21 cellular contexts compared by ENCODE assay signal in genomic region chr19:5448374-5448773, GRCh38. TPM values are rescaled to one million over a fixed set of nuclear protein-coding genes. Genes with fewer than 3 reads are reported as not detected.
"Had no signal": no experiment of that assay in that cellular context is flagged by ENCODE, and none has a peak within 500 bp of the region (broad histone marks: within the 10 kb centered on the region; RNA-seq: fewer than 3 reads in every experiment).

No MANE protein-coding gene starts in this region.

- H3K4me1 Mint-ChIP-seq: activated naive CD8-positive, alpha-beta T cell treated with anti-CD3 and anti-CD28 coated beads, Interleukin-2, amount 10 ng/mL, durations not matched to agents 7 days and 5 days; endodermal cell; nephron had no signal

- H3K36me3 Mint-ChIP-seq: activated CD4-positive, alpha-beta memory T cell treated with anti-CD3 and anti-CD28 coated beads for 36 hours; activated naive CD8-positive, alpha-beta T cell treated with anti-CD3 and anti-CD28 coated beads, Interleukin-2, amount 10 ng/mL, durations not matched to agents 7 days and 5 days had no signal

- H3K27ac Mint-ChIP-seq: activated CD4-positive, alpha-beta memory T cell treated with anti-CD3 and anti-CD28 coated beads for 36 hours; activated naive CD4-positive, alpha-beta T cell treated with anti-CD3 and anti-CD28 coated beads for 36 hours; activated naive CD8-positive, alpha-beta T cell treated with anti-CD3 and anti-CD28 coated beads, Interleukin-2, amount 10 ng/mL, durations not matched to agents 7 days and 5 days; endodermal cell; nephron had no signal

- DNase-seq: activated CD4-positive, alpha-beta memory T cell treated with anti-CD3 and anti-CD28 coated beads for 36 hours; activated CD4-positive, alpha-beta T cell treated with anti-CD3 and anti-CD28 coated beads for 48 hours; activated naive CD4-positive, alpha-beta T cell treated with anti-CD3 and anti-CD28 coated beads for 36 hours; activated naive CD8-positive, alpha-beta T cell treated with anti-CD3 and anti-CD28 coated beads, Interleukin-2, amount 10 ng/mL, durations not matched to agents 7 days and 5 days; activated T-cell treated with anti-CD3 and anti-CD28 coated beads, Interleukin-2, amount 50 U/mL, for 48 hours; amniotic stem cell; cortex of kidney; endodermal cell; esophagus squamous epithelium; gastrocnemius medialis; midbrain; right cardiac atrium; stimulated activated CD4-positive, alpha-beta T cell treated with anti-CD3 and anti-CD28 coated beads, Interleukin-4, amount 100 ng/mL, for 24 hours; stimulated activated naive CD4-positive, alpha-beta T cell treated with Interleukin-2 at 50 U/mL for 16 hours; upper lobe of left lung had no signal

- H3K9me3 Mint-ChIP-seq: activated naive CD4-positive, alpha-beta T cell treated with anti-CD3 and anti-CD28 coated beads for 36 hours; activated naive CD8-positive, alpha-beta T cell treated with anti-CD3 and anti-CD28 coated beads, Interleukin-2, amount 10 ng/mL, durations not matched to agents 7 days and 5 days had no signal

- H3K4me3 Mint-ChIP-seq: activated CD4-positive, alpha-beta memory T cell treated with anti-CD3 and anti-CD28 coated beads for 36 hours; activated naive CD4-positive, alpha-beta T cell treated with anti-CD3 and anti-CD28 coated beads for 36 hours; activated naive CD8-positive, alpha-beta T cell treated with anti-CD3 and anti-CD28 coated beads, Interleukin-2, amount 10 ng/mL, durations not matched to agents 7 days and 5 days; endodermal cell; nephron had no signal

RNA-seq across cellular contexts. Expression of gene ZNRF4, which starts 6.8 kb away (rescaled TPM):
- total RNA-seq: activated CD4-positive, alpha-beta memory T cell treated with anti-CD3 and anti-CD28 coated beads for 36 hours; activated naive CD4-positive, alpha-beta T cell treated with anti-CD3 and anti-CD28 coated beads for 36 hours; activated naive CD8-positive, alpha-beta T cell treated with anti-CD3 and anti-CD28 coated beads, Interleukin-2, amount 10 ng/mL, durations not matched to agents 7 days and 5 days; cerebellum; endodermal cell; esophagus squamous epithelium; gastrocnemius medialis; liver; myocyte; pulmonary artery endothelial cell; right cardiac atrium; subcutaneous adipose tissue; upper lobe of left lung had no signal
